ENCODE assay signal across 9 cellular contexts in genomic region chr3:194141415-194142155, GRCh38. TPM values are rescaled to one million over a fixed set of nuclear protein-coding genes. Genes with fewer than 3 reads are reported as not detected.
DNase-seq lines count a peak whose midpoint lies in the region; ATAC-seq, FAIRE-seq and TF ChIP-seq lines count a peak whose summit lies in the region.
"Had no signal": no experiment of that assay in that cellular context is flagged by ENCODE, and none has a peak within 500 bp of the region (broad histone marks: within the 10 kb centered on the region; RNA-seq: fewer than 3 reads in every experiment).

No MANE protein-coding gene starts in this region.

- peak overlapping the region; percentile 87 for H3K4me2 ChIP-seq in astrocyte (ENCODE audit: low read length)

- peaks cover 26% of the 10 kb centered on the region for H3K4me1 Mint-ChIP-seq in astrocyte (ENCODE audit: low read depth, unreplicated experiment)

- no peak for FAIRE-seq in astrocyte (lab: Jason Lieb, UNC)
- FAIRE-seq: colon had no signal

- DNase-seq in DMS53 (lab: John Stamatoyannopoulos, UW): peak; percentile 97
- peak; percentile 98 for DNase-seq in M059J (ENCODE audit: low read depth)
- peak in 3 of 5 donors; percentile 26 to 80 (median 53) for DNase-seq in T-helper 1 cell
- peak; percentile 92 for DNase-seq in astrocyte (ENCODE audit: low read depth)
- peak; percentile 95 to 97 (median 97) for DNase-seq in right cardiac atrium
- peak; percentile 94 for DNase-seq in psoas muscle

- peak overlapping the region; percentile 99 for H3K9ac ChIP-seq in astrocyte (ENCODE audit: low read length)

- H3K4me1 ChIP-seq in astrocyte (ENCODE audit: insufficient read depth, low read length): peaks cover 39% of the 10 kb centered on the region
- H3K4me1 ChIP-seq in right cardiac atrium (ENCODE audit: control insufficient read depth, insufficient read depth, low read length): peaks cover 11% of the 10 kb centered on the region
- peaks cover 54% of the 10 kb centered on the region for H3K4me1 ChIP-seq in psoas muscle

- peaks cover 17% of the 10 kb centered on the region for H3K79me2 ChIP-seq in astrocyte (ENCODE audit: insufficient read depth, low read length)

- H3K9me3 Mint-ChIP-seq in astrocyte (ENCODE audit: unreplicated experiment): no peaks in the 10 kb centered on the region

- no peaks in the 10 kb centered on the region for H3K36me3 ChIP-seq in astrocyte (ENCODE audit: insufficient read depth, low read length)
- H3K36me3 ChIP-seq in psoas muscle (ENCODE audit: insufficient read depth in 1 of 2, low read depth in 1 of 2): no peaks in the 10 kb centered on the region

- intact Hi-C loops in right cardiac atrium (cut with DNase I): loop anchor here in 3 of 4 donors (2.0 to 5.0 kb wide), 4 partner anchors 126 to 176 kb away; no protein-coding TSS in a partner anchor
- intact Hi-C loops in psoas muscle (cut with DNase I): loop anchor here in 1 of 2 donors (5.0 kb wide), 1 partner anchor 126 kb away; no protein-coding TSS in a partner anchor

- WGBS in right cardiac atrium: under 1% methylated on average over 58 of the region's 65 CpGs
- 1 to 2% (median 1%) methylated on average over 31 to 62 of the region's 65 CpGs for WGBS in psoas muscle, 3 donors

- H3K9me3 ChIP-seq in astrocyte (ENCODE audit: insufficient read depth, low read depth, low read length) (no peaks in the 10 kb centered on the region), right cardiac atrium (ENCODE audit: control insufficient read depth, low read length) (no peaks in the 10 kb centered on the region), psoas muscle (no peaks in the 10 kb centered on the region)

- ATAC-seq in GM21786 (IDR thresholded peaks at IDR 0.05; ENCODE audit: unreplicated experiment) (peak; percentile 44), right cardiac atrium (peak; percentile 85 to 91), psoas muscle (peak; percentile 67 to 79 (median 70)), HG03457 (IDR thresholded peaks at IDR 0.05; ENCODE audit: unreplicated experiment) (no peak)

- peak overlapping the region; percentile 98 for H3K27ac ChIP-seq in astrocyte (ENCODE audit: low read depth, low read length)
- peak overlapping the region; percentile 98 for H3K27ac ChIP-seq in right cardiac atrium (ENCODE audit: low read length)
- H3K27ac ChIP-seq in psoas muscle: peak overlapping the region; percentile 99

- H3K36me3 Mint-ChIP-seq in astrocyte (ENCODE audit: low read depth, unreplicated experiment): peaks cover 6% of the 10 kb centered on the region

- peaks cover 23% of the 10 kb centered on the region for H3K27me3 Mint-ChIP-seq in astrocyte (ENCODE audit: low read depth, unreplicated experiment)

- peaks cover 11% of the 10 kb centered on the region for H4K20me1 ChIP-seq in astrocyte (ENCODE audit: insufficient read depth, low read length)

- H3K27ac Mint-ChIP-seq in astrocyte (ENCODE audit: unreplicated experiment): peak overlapping the region; percentile 70

- TF ChIP-seq CTCF in astrocyte (IDR thresholded peaks at IDR 0.05; ENCODE audit: insufficient read depth, low read depth, low read length): no peak
- TF ChIP-seq CTCF in psoas muscle (IDR thresholded peaks at IDR 0.05): no peak

- H3K27me3 ChIP-seq in astrocyte (ENCODE audit: insufficient read depth, low read length) (no peaks in the 10 kb centered on the region), right cardiac atrium (ENCODE audit: control insufficient read depth, insufficient read depth) (no peaks in the 10 kb centered on the region), psoas muscle (ENCODE audit: insufficient read depth in 3 of 3, low read length in 2 of 3) (no peaks in the 10 kb centered on the region)

- peak overlapping the region; percentile 29 for H2AFZ ChIP-seq in astrocyte (ENCODE audit: low read depth, low read length)

- H3K4me3 ChIP-seq in astrocyte (ENCODE audit: insufficient read depth, low read depth, low read length): peak overlapping the region; percentile 26
- H3K4me3 ChIP-seq in right cardiac atrium (ENCODE audit: low read length): peak overlapping the region; percentile 70
- H3K4me3 ChIP-seq in psoas muscle: peak overlapping the region; percentile 92

- H3K4me3 Mint-ChIP-seq in astrocyte (ENCODE audit: unreplicated experiment): peak overlapping the region; percentile 68

RNA-seq across cellular contexts. Expression of gene HES1, which starts 5.6 kb away (rescaled TPM):
- total RNA-seq in M059J (2014; rRNA removed; shearing (Covaris generic)): 24.7 and 31.4 TPM in 2 replicates
- total RNA-seq in astrocyte (44.6 and 46.5 TPM in 2 replicates), right cardiac atrium (10 to 100 TPM; 22.8 to 59.5 (median 27.8) TPM), psoas muscle (10 to 100 TPM; 10.9 to 33.3 (median 23.9) TPM)
- polyA plus RNA-seq in right cardiac atrium (31.1 TPM), psoas muscle (1 to 10 TPM; 6.5 to 8.3 (median 7.1) TPM)

Comparison
In these comparisons a context has a peak if more than half of its experiments do, and no peak if none do; other contexts are left out.
1. H3K4me3 ChIP-seq: peak in every context shown above with its lines; median percentile 92 in psoas muscle; 70 in right cardiac atrium; 26 in astrocyte.